Comparison of ENCODE assay signal across 16 cellular contexts in the genomic region with DNA sequence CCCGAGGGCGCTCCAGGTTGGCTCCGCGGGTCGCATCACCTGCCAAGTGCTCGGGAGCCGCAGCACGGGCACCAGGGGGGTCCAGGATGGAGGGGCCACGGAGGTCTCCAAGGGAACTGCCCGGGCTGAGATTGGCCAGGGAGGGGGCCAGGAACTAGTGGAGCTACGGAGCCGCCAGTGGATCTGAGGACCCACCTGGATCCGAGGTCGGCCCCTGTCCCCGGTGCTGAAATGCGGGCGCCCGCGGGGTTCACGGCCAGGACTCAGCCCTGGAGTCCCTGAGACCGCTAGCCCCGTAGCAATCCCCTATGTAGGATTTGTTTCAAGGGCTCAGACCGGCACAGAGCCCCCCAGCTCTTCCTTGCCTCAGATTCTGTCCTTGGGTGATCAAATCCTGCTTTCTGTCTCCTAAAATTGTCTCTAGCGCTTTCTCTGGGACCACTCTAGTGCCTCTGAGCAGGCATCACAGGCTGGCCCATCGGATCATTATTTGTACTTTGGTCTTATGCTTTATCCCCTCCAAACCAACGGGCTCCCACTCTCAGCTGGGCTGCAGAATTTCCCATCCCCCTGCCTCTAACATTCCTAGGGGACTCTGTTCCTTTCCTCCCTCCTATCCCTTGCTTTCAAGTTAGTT. TPM values are rescaled to one million over a fixed set of nuclear protein-coding genes. Genes with fewer than 3 reads are reported as not detected.
DNase-seq lines count a peak whose midpoint lies in the region; ATAC-seq and TF ChIP-seq lines count a peak whose summit lies in the region.
"Had no signal": no experiment of that assay in that cellular context is flagged by ENCODE, and none has a peak within 500 bp of the region (broad histone marks: within the 10 kb centered on the region; RNA-seq: fewer than 3 reads in every experiment).

No MANE protein-coding gene starts in this region.

- TF ChIP-seq CTCF in right lobe of liver (IDR thresholded peaks at IDR 0.05), result no peak
- TF ChIP-seq CTCF in WERI-Rb-1 (IDR thresholded peaks at IDR 0.05; ENCODE audit: low read depth, low read length), result no peak

- DNase-seq in ELF-1 (ENCODE audit: low read depth, low spot score) (peak; percentile 54), adipocyte (ENCODE audit: low read depth) (peak; percentile 22), right lobe of liver (no peak), WERI-Rb-1 (no peak), NCI-H1436 (lab: John Stamatoyannopoulos, UW) (no peak), SIG-M5 (lab: John Stamatoyannopoulos, UW) (no peak)
- no peak for DNase-seq in activated CD4-positive, CD25-positive, alpha-beta regulatory T cell (lab: John Stamatoyannopoulos, UW)
- DNase-seq: effector memory CD8-positive, alpha-beta T cell; kidney glomerular epithelial cell; natural killer cell; NCI-H2029; SJCRH30 had no signal

- no peak overlapping the region for H3K27ac ChIP-seq in HUES48 (ENCODE audit: low read depth, low read length)
- H3K27ac ChIP-seq in right lobe of liver, result no peak overlapping the region
- H3K27ac ChIP-seq in WERI-Rb-1, result no peak overlapping the region
- H3K27ac ChIP-seq: SJCRH30 had no signal

- H3K27me3 ChIP-seq in HUES48 (ENCODE audit: control insufficient read depth, insufficient read depth, low read length) (peaks cover 4% of the 10 kb centered on the region), adipocyte (replicated peaks; ENCODE audit: control insufficient read depth, insufficient read depth, low read length) (peaks cover 34% of the 10 kb centered on the region), right lobe of liver (peaks cover 0 to 5% of the 10 kb centered on the region in 2 donors), WERI-Rb-1 (ENCODE audit: insufficient read depth, low read depth, severe bottlenecking) (no peaks in the 10 kb centered on the region)

- TF ChIP-seq POLR2A in right lobe of liver (IDR thresholded peaks at IDR 0.05), result no peak

- H3K9ac ChIP-seq in HUES48 (ENCODE audit: low read depth, low read length) (no peak overlapping the region), adipocyte (ENCODE audit: low read length) (no peak overlapping the region)

- H3K9me3 ChIP-seq in HUES48 (ENCODE audit: control insufficient read depth, insufficient read depth, low read length) (no peaks in the 10 kb centered on the region), adipocyte (ENCODE audit: control insufficient read depth, low read length) (no peaks in the 10 kb centered on the region), right lobe of liver (no peaks in the 10 kb centered on the region), WERI-Rb-1 (ENCODE audit: severe bottlenecking) (no peaks in the 10 kb centered on the region)
- H3K9me3 ChIP-seq: HAP-1, SJCRH30 had no signal

- H3K36me3 ChIP-seq in HUES48 (ENCODE audit: control insufficient read depth, insufficient read depth, low read length) (no peaks in the 10 kb centered on the region), adipocyte (ENCODE audit: control insufficient read depth, insufficient read depth, low read length, severe bottlenecking) (no peaks in the 10 kb centered on the region), right lobe of liver (no peaks in the 10 kb centered on the region), WERI-Rb-1 (no peaks in the 10 kb centered on the region)
- H3K36me3 ChIP-seq: HAP-1, SJCRH30 had no signal

- peak; percentile 24 to 36 (median 28) for ATAC-seq in right lobe of liver
- ATAC-seq: CD8-positive, alpha-beta T cell; effector memory CD8-positive, alpha-beta T cell had no signal

- intact Hi-C loops in right lobe of liver (cut with DNase I), result no loop called here

- H3K4me3 ChIP-seq in HUES48 (ENCODE audit: low read depth, low read length), result peak overlapping the region; percentile 9
- H3K4me3 ChIP-seq in adipocyte (ENCODE audit: low read length), result no peak overlapping the region
- H3K4me3 ChIP-seq in right lobe of liver, result no peak overlapping the region
- no peak overlapping the region for H3K4me3 ChIP-seq in WERI-Rb-1 (ENCODE audit: low read depth, low read length)
- H3K4me3 ChIP-seq: HAP-1, SJCRH30 had no signal

- H3K4me1 ChIP-seq in HUES48 (ENCODE audit: control insufficient read depth, insufficient read depth, low read length) (no peaks in the 10 kb centered on the region), adipocyte (ENCODE audit: control insufficient read depth, insufficient read depth, low read length) (no peaks in the 10 kb centered on the region), right lobe of liver (no peaks in the 10 kb centered on the region)
- H3K4me1 ChIP-seq: HAP-1, SJCRH30 had no signal

- WGBS in right lobe of liver (ENCODE audit: insufficient coverage, low coverage, low lambda C conversion rate, missing lambda C conversion rate), result 40% methylated on average over 9 of the region's 26 CpGs

RNA-seq across cellular contexts. Expression of gene KIAA2013, which starts 27.3 kb away (rescaled TPM):
- 10 to 100 TPM; 33.5 to 75.1 (median 43.0) TPM for total RNA-seq in right lobe of liver

RNA-seq across cellular contexts. Expression of gene PLOD1, which starts 35.6 kb away (rescaled TPM):
- 100 to 1,000 TPM in 2 of 6 experiments, 10 to 100 TPM in 4; 70.2 to 119 (median 93.8) TPM for total RNA-seq in right lobe of liver

RNA-seq across cellular contexts. Expression of gene NPPB, which starts 40.2 kb away (rescaled TPM):
- under 1 TPM in 1 of 6 experiments, not detected in 5; 0.44 TPM for total RNA-seq in right lobe of liver
- total RNA-seq: activated T-helper 1 cell treated with anti-CD3 and anti-CD28 coated beads, Interleukin-12 subunit alpha, Interleukin-12 subunit beta, Interleukin-2, Interleukin-4 antibody, amounts not matched to agents 30 ng/mL and 10 ng/mL and 1 ng/mL, durations not matched to agents 14 hours and 24 hours and 36 hours; CD8-positive, alpha-beta T cell; natural killer cell had no signal

RNA-seq across cellular contexts. Expression of gene NPPA, which starts 51.4 kb away (rescaled TPM):
- total RNA-seq in right lobe of liver, result 1 to 10 TPM in 2 of 6 experiments, under 1 TPM in 2, not detected in 2; 0.27 to 2.3 (median 1.3) TPM
- total RNA-seq: activated T-helper 1 cell treated with anti-CD3 and anti-CD28 coated beads, Interleukin-12 subunit alpha, Interleukin-12 subunit beta, Interleukin-2, Interleukin-4 antibody, amounts not matched to agents 30 ng/mL and 10 ng/mL and 1 ng/mL, durations not matched to agents 14 hours and 24 hours and 36 hours; CD8-positive, alpha-beta T cell; natural killer cell had no signal

Comparison
In these comparisons a context has a peak if more than half of its experiments do, and no peak if none do; other contexts are left out.
1. DNase-seq: peak in ELF-1 (single experiment) and adipocyte (single experiment); none in right lobe of liver (0 of 3), WERI-Rb-1 (single experiment), NCI-H1436 (single experiment), activated CD4-positive, CD25-positive, alpha-beta regulatory T cell (0 of 4) and SIG-M5 (single experiment).